20 cellular contexts compared by ENCODE assay signal in the genomic region with DNA sequence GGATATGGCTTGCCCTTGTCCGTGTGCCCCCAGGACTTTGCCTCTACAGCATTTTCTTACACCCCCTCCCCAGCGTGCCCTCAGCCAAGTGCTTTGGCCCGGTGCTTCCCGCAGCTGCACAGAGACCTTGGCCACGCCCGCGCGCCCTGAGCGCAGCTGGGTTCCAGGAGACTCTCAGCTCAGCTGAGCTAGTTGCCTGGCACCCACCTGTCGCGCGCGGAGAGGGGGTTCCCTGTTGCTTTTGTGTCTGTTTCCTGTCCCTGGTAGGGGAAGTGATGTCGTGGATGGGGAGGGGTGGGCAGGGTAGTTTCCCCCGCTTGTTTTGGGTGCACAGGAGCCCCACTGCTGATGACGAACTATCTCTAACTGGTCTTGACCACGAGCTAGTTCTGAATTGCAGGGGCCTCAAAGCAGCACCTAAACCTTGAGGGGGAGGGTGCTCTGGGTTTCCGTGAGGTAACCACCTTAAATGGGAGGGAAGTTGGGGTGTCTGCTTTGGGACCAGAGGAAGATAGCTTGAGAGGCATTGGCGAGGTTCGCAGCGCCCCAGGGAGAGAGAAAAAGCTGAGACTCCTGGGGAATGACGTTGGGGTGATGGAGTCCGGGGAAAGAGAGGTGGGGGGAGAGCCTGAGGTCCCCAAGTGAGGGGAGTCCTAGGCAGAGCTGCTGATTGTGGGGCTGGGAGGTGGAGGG. TPM values are rescaled to one million over a fixed set of nuclear protein-coding genes. Genes with fewer than 3 reads are reported as not detected.
DNase-seq lines count a peak whose midpoint lies in the region; ATAC-seq and TF ChIP-seq lines count a peak whose summit lies in the region.
"Had no signal": no experiment of that assay in that cellular context is flagged by ENCODE, and none has a peak within 500 bp of the region (broad histone marks: within the 10 kb centered on the region; RNA-seq: fewer than 3 reads in every experiment).

No MANE protein-coding gene starts in this region.

- H3K9me2 ChIP-seq in neural cell (ENCODE audit: insufficient read depth, low read length) = no peaks in the 10 kb centered on the region

- peak overlapping the region; percentile 25 for H3K4me3 Mint-ChIP-seq in chondrocyte (ENCODE audit: unreplicated experiment)

- H3K9me3 Mint-ChIP-seq in chondrocyte (ENCODE audit: low read depth) = no peaks in the 10 kb centered on the region

- H3K79me2 ChIP-seq in neural cell (replicated peaks; ENCODE audit: insufficient read depth, low read length) = no peaks in the 10 kb centered on the region

- H3K36me3 Mint-ChIP-seq in chondrocyte (ENCODE audit: low read depth) = peaks cover 4% of the 10 kb centered on the region

- H4K20me1 ChIP-seq in neural cell (ENCODE audit: insufficient read depth) = no peaks in the 10 kb centered on the region

- no peak overlapping the region for H3K27ac Mint-ChIP-seq in chondrocyte (ENCODE audit: unreplicated experiment)

- H3K9ac ChIP-seq in neural cell (ENCODE audit: low read length) = peak overlapping the region; percentile 56

- H3K4me3 ChIP-seq in neural cell (ENCODE audit: low read length) = peak overlapping the region; percentile 74
- H3K4me3 ChIP-seq: GM12878, HAP-1 had no signal

- no peak overlapping the region for H3K27ac ChIP-seq in neural cell (ENCODE audit: low read length)

- no peaks in the 10 kb centered on the region for H3F3A ChIP-seq in neural cell (ENCODE audit: insufficient read depth, low read length, poor library complexity, severe bottlenecking)

- peak overlapping the region; percentile 80 for H3K4me2 ChIP-seq in neural cell (ENCODE audit: low read length)

- H3K27me3 Mint-ChIP-seq in chondrocyte (ENCODE audit: low read depth) = peaks cover 66% of the 10 kb centered on the region

- H2AFZ ChIP-seq in neural cell (ENCODE audit: low read depth, low read length) = no peak overlapping the region

- DNase-seq in DMS79 treated with DMSO at 0.1 percent for 48 hours (lab: John Stamatoyannopoulos, UW) (peak; percentile 26), DMS79 (lab: John Stamatoyannopoulos, UW) (no peak), NAMALWA (ENCODE audit: low spot score) (peak; percentile 91), chondrocyte (ENCODE audit: low spot score) (peak; percentile 77), GM13976 (ENCODE audit: low spot score) (no peak)
- no peak for DNase-seq in activated CD8-positive, alpha-beta memory T cell treated with anti-CD3 and anti-CD28 coated beads, Interleukin-2, amount 50 U/mL, for 48 hours
- DNase-seq: 8988T; activated CD4-positive, alpha-beta T cell treated with anti-CD3 and anti-CD28 coated beads, Interleukin-2, amount 50 U/mL, for 4 hours; amniotic stem cell; CD4-positive, alpha-beta memory T cell; NCI-H1048; NCI-H2227 treated with DMSO at 0.1 percent for 48 hours; occipital lobe; T1000; trophoblast cell had no signal

- H3K4me1 Mint-ChIP-seq in chondrocyte (ENCODE audit: low read depth) = peaks cover 15% of the 10 kb centered on the region

- TF ChIP-seq EP300 in neural cell (conservative IDR thresholded peaks at IDR 0.05; ENCODE audit: poor library complexity, severe bottlenecking) = no peak

- H3K36me3 ChIP-seq in neural cell (ENCODE audit: insufficient read depth, low read length) = no peaks in the 10 kb centered on the region
- H3K36me3 ChIP-seq: HAP-1 had no signal

- H3K27me3 ChIP-seq in neural cell (ENCODE audit: insufficient read depth, low read depth, low read length) = peaks cover 81% of the 10 kb centered on the region

- in situ Hi-C loops in GM13976 (cut with MboI; ENCODE audit: low sequenced_read_pairs, unreplicated experiment) = no loop called here

- no peak for ATAC-seq in HG02798 (IDR thresholded peaks at IDR 0.05; ENCODE audit: poor library complexity, unreplicated experiment)
- ATAC-seq: GM12878 had no signal

- TF ChIP-seq RAD21 in neural cell (conservative IDR thresholded peaks at IDR 0.05) = no peak

- TF ChIP-seq CTCF in chondrocyte (IDR thresholded peaks at IDR 0.05) (no peak), neural cell (IDR thresholded peaks at IDR 0.05; ENCODE audit: poor library complexity, severe bottlenecking) (no peak), GM13976 (IDR thresholded peaks at IDR 0.05; ENCODE audit: borderline replicate concordance, control extremely low read depth, extremely low read depth, insufficient read depth, missing control alignments) (no peak)

- H3K9me3 ChIP-seq in neural cell (ENCODE audit: low read length) = no peaks in the 10 kb centered on the region
- H3K9me3 ChIP-seq: HAP-1 had no signal

TF ChIP-seq in neural cell, 6 proteins besides CTCF, POLR2A, EP300 and RAD21:
- TF ChIP-seq, protein P1, sequence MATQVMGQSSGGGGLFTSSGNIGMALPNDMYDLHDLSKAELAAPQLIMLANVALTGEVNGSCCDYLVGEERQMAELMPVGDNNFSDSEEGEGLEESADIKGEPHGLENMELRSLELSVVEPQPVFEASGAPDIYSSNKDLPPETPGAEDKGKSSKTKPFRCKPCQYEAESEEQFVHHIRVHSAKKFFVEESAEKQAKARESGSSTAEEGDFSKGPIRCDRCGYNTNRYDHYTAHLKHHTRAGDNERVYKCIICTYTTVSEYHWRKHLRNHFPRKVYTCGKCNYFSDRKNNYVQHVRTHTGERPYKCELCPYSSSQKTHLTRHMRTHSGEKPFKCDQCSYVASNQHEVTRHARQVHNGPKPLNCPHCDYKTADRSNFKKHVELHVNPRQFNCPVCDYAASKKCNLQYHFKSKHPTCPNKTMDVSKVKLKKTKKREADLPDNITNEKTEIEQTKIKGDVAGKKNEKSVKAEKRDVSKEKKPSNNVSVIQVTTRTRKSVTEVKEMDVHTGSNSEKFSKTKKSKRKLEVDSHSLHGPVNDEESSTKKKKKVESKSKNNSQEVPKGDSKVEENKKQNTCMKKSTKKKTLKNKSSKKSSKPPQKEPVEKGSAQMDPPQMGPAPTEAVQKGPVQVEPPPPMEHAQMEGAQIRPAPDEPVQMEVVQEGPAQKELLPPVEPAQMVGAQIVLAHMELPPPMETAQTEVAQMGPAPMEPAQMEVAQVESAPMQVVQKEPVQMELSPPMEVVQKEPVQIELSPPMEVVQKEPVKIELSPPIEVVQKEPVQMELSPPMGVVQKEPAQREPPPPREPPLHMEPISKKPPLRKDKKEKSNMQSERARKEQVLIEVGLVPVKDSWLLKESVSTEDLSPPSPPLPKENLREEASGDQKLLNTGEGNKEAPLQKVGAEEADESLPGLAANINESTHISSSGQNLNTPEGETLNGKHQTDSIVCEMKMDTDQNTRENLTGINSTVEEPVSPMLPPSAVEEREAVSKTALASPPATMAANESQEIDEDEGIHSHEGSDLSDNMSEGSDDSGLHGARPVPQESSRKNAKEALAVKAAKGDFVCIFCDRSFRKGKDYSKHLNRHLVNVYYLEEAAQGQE (IDR thresholded peaks at IDR 0.05; ENCODE audit: borderline replicate concordance) = no peak
- no peak for TF ChIP-seq TAF1 (IDR thresholded peaks at IDR 0.05; ENCODE audit: low read depth)
- TF ChIP-seq MXI1 (conservative IDR thresholded peaks at IDR 0.05; ENCODE audit: poor library complexity, severe bottlenecking) = no peak
- no peak for TF ChIP-seq POLR2AphosphoS5 (IDR thresholded peaks at IDR 0.05)
- TF ChIP-seq SMC3 (conservative IDR thresholded peaks at IDR 0.05; ENCODE audit: poor library complexity) = no peak
- TF ChIP-seq EZH2 (IDR thresholded peaks at IDR 0.05; ENCODE audit: borderline replicate concordance, insufficient read depth, low read length, poor library complexity, severe bottlenecking) = no peak

RNA-seq across cellular contexts. Expression of a gene that starts 1.5 kb away (rescaled TPM):
- total RNA-seq in chondrocyte = not detected in 3 replicates
- polyA plus RNA-seq in neural cell = 49.2 and 68.3 TPM in 2 replicates
- 50.1 and 50.9 TPM in 2 replicates for polyA minus RNA-seq in neural cell
- total RNA-seq: CD4-positive, alpha-beta memory T cell; endothelial cell of umbilical vein; GM12878; occipital lobe had no signal
- polyA plus RNA-seq: CD4-positive, alpha-beta memory T cell; endothelial cell of umbilical vein; GM12878 had no signal

Comparison
In these comparisons a context has a peak if more than half of its experiments do, and no peak if none do; other contexts are left out.
1. DNase-seq: peak in DMS79 treated with DMSO at 0.1 percent for 48 hours (single experiment), NAMALWA (single experiment) and chondrocyte (single experiment); none in DMS79 (single experiment), activated CD8-positive, alpha-beta memory T cell treated with anti-CD3 and anti-CD28 coated beads, Interleukin-2, amount 50 U/mL, for 48 hours (single experiment) and GM13976 (single experiment).